In the genomic region with DNA sequence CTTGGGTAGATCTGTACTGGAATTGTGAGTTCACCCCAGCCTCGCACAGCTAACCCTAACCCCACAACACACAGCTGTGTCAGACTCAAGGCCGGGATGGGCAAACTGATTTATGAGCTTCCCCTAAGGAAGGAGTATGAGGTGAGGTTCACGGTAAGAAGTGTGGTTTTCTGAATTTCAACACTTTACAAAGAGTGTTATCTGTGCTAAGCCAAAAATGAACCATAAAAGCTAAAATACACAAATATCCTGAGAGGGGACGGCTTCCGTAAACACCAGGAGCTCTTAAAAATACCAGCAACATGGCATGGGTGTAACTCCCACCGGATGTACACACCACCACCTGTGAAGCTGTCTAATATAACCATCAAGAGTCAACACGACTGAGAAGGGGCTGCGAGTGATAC, we compare ENCODE assay signal across 22 cellular contexts.
DNase-seq lines count a peak whose midpoint lies in the region; ATAC-seq lines count a peak whose summit lies in the region.
"Had no signal": no experiment of that assay in that cellular context is flagged by ENCODE, and none has a peak within 500 bp of the region (broad histone marks: within the 10 kb centered on the region; RNA-seq: fewer than 3 reads in every experiment).

No MANE protein-coding gene starts in this region.

- no peaks in the 10 kb centered on the region for H3K36me3 Mint-ChIP-seq in activated T-cell treated with anti-CD3 and anti-CD28 coated beads, Interleukin-2, amount 50 U/mL, for 4 hours (ENCODE audit: insufficient read depth)
- peaks cover 0 to 2% of the 10 kb centered on the region in 2 donors for H3K36me3 Mint-ChIP-seq in activated T-cell treated with anti-CD3 and anti-CD28 coated beads, Interleukin-2, amount 50 U/mL, for 72 hours (ENCODE audit: insufficient read depth in 2 of 2)
- no peaks in the 10 kb centered on the region for H3K36me3 Mint-ChIP-seq in central memory CD8-positive, alpha-beta T cell (ENCODE audit: insufficient read depth)
- H3K36me3 Mint-ChIP-seq in natural killer cell treated with Interleukin-12 subunit alpha and Interleukin-12 subunit beta and Interleukin-15 and Interleukin-18, amount 100 ng/mL, for 72 hours = no peaks in the 10 kb centered on the region
- H3K36me3 Mint-ChIP-seq: memory B cell; stimulated activated memory B cell treated with anti-CD40 and anti-IgM and Interleukin-4, amounts not matched to agents 10 μg/mL and 1 μg/mL and 100 μg/mL, for 72 hours had no signal

- no peaks in the 10 kb centered on the region for H3K9me3 Mint-ChIP-seq in activated T-cell treated with anti-CD3 and anti-CD28 coated beads, Interleukin-2, amount 50 U/mL, for 4 hours
- no peaks in the 10 kb centered on the region for H3K9me3 Mint-ChIP-seq in activated T-cell treated with anti-CD3 and anti-CD28 coated beads, Interleukin-2, amount 50 U/mL, for 72 hours
- no peaks in the 10 kb centered on the region for H3K9me3 Mint-ChIP-seq in central memory CD8-positive, alpha-beta T cell
- H3K9me3 Mint-ChIP-seq in natural killer cell treated with Interleukin-12 subunit alpha and Interleukin-12 subunit beta and Interleukin-15 and Interleukin-18, amount 100 ng/mL, for 72 hours = no peaks in the 10 kb centered on the region
- H3K9me3 Mint-ChIP-seq: activated T-helper 2 cell treated with anti-CD3 and anti-CD28 coated beads, Interferon-gamma antibody, Interleukin-2, Interleukin-4, amounts not matched to agents 10 μg/mL and 5 μg/mL and 100 μg/mL, durations not matched to agents 14 hours and 24 hours and 36 hours; memory B cell; stimulated activated memory B cell treated with anti-CD40 and anti-IgM and Interleukin-4, amounts not matched to agents 10 μg/mL and 1 μg/mL and 100 μg/mL, for 72 hours had no signal

- H3K27me3 Mint-ChIP-seq in activated T-cell treated with anti-CD3 and anti-CD28 coated beads, Interleukin-2, amount 50 U/mL, for 4 hours (ENCODE audit: low read depth) = peaks cover 1% of the 10 kb centered on the region
- H3K27me3 Mint-ChIP-seq in activated T-cell treated with anti-CD3 and anti-CD28 coated beads, Interleukin-2, amount 50 U/mL, for 72 hours (ENCODE audit: low read depth) = peaks cover 35% of the 10 kb centered on the region
- no peaks in the 10 kb centered on the region for H3K27me3 Mint-ChIP-seq in central memory CD8-positive, alpha-beta T cell
- no peaks in the 10 kb centered on the region for H3K27me3 Mint-ChIP-seq in natural killer cell treated with Interleukin-12 subunit alpha and Interleukin-12 subunit beta and Interleukin-15 and Interleukin-18, amount 100 ng/mL, for 72 hours

- H3K4me1 Mint-ChIP-seq in activated T-cell treated with anti-CD3 and anti-CD28 coated beads, Interleukin-2, amount 50 U/mL, for 4 hours (ENCODE audit: low read depth) = peaks cover 11% of the 10 kb centered on the region
- H3K4me1 Mint-ChIP-seq in activated T-cell treated with anti-CD3 and anti-CD28 coated beads, Interleukin-2, amount 50 U/mL, for 72 hours (ENCODE audit: low read depth) = peaks cover 11% of the 10 kb centered on the region
- peaks cover 30% of the 10 kb centered on the region for H3K4me1 Mint-ChIP-seq in central memory CD8-positive, alpha-beta T cell
- peaks cover 21 to 27% of the 10 kb centered on the region in 2 donors for H3K4me1 Mint-ChIP-seq in natural killer cell treated with Interleukin-12 subunit alpha and Interleukin-12 subunit beta and Interleukin-15 and Interleukin-18, amount 100 ng/mL, for 72 hours (ENCODE audit: low read depth in 2 of 2)

- no peak overlapping the region for H3K4me3 Mint-ChIP-seq in activated T-cell treated with anti-CD3 and anti-CD28 coated beads, Interleukin-2, amount 50 U/mL, for 4 hours
- no peak overlapping the region for H3K4me3 Mint-ChIP-seq in activated T-cell treated with anti-CD3 and anti-CD28 coated beads, Interleukin-2, amount 50 U/mL, for 72 hours
- H3K4me3 Mint-ChIP-seq in central memory CD8-positive, alpha-beta T cell = peak overlapping the region; percentile 73
- peak overlapping the region; percentile 59 for H3K4me3 Mint-ChIP-seq in natural killer cell treated with Interleukin-12 subunit alpha and Interleukin-12 subunit beta and Interleukin-15 and Interleukin-18, amount 100 ng/mL, for 72 hours
- H3K4me3 Mint-ChIP-seq: memory B cell; stimulated activated memory B cell treated with anti-CD40 and anti-IgM and Interleukin-4, amounts not matched to agents 10 μg/mL and 1 μg/mL and 100 μg/mL, for 72 hours had no signal

- peak; percentile 27 to 35 for ATAC-seq in activated T-cell treated with anti-CD3 and anti-CD28 coated beads, Interleukin-2, amount 50 U/mL, for 4 hours
- ATAC-seq in activated T-cell treated with anti-CD3 and anti-CD28 coated beads, Interleukin-2, amount 50 U/mL, for 72 hours (replicated peaks in 1 of 2) = no peak
- peak; percentile 92 for ATAC-seq in central memory CD8-positive, alpha-beta T cell (replicated peaks; ENCODE audit: extremely low read depth, poor library complexity, severe bottlenecking)
- peak; percentile 71 to 74 for ATAC-seq in natural killer cell treated with Interleukin-12 subunit alpha and Interleukin-12 subunit beta and Interleukin-15 and Interleukin-18, amount 100 ng/mL, for 72 hours
- no peak for ATAC-seq in GM18907 (IDR thresholded peaks at IDR 0.05; ENCODE audit: unreplicated experiment)
- ATAC-seq: A549; body of pancreas; stimulated activated memory B cell treated with anti-CD40 and anti-IgM and Interleukin-4, amounts not matched to agents 10 μg/mL and 1 μg/mL and 100 μg/mL, for 72 hours had no signal

- DNase-seq in activated T-cell treated with anti-CD3 and anti-CD28 coated beads, Interleukin-2, amount 50 U/mL, for 4 hours = no peak
- no peak for DNase-seq in activated T-cell treated with anti-CD3 and anti-CD28 coated beads, Interleukin-2, amount 50 U/mL, for 72 hours
- DNase-seq in HuH-7 (ENCODE audit: low spot score) (peak; percentile 70), ureter (ENCODE audit: low spot score) (no peak), NCI-H345 (lab: John Stamatoyannopoulos, UW) (no peak)
- peak in 1 of 2 donors; percentile 32 for DNase-seq in central memory CD8-positive, alpha-beta T cell (ENCODE audit: low spot score in 2 of 2)
- no peak for DNase-seq in natural killer cell treated with Interleukin-12 subunit alpha and Interleukin-12 subunit beta and Interleukin-15 and Interleukin-18, amount 100 ng/mL, for 72 hours (ENCODE audit: low spot score)
- DNase-seq: activated CD8-positive, alpha-beta memory T cell treated with anti-CD3 and anti-CD28 coated beads, Interleukin-2, amount 50 U/mL, for 4 hours; body of pancreas; head of caudate nucleus; IMR-90; NCI-H1417; NCI-H2081 treated with DMSO at 0.1 percent for 48 hours; NCI-H510A treated with DMSO at 0.1 percent for 48 hours; retina; RPMI8226; stimulated activated CD4-positive, alpha-beta T cell treated with anti-CD3 and anti-CD28 coated beads, Interleukin-2, amount 100 ng/mL, for 48 hours had no signal

- no peak overlapping the region for H3K27ac Mint-ChIP-seq in activated T-cell treated with anti-CD3 and anti-CD28 coated beads, Interleukin-2, amount 50 U/mL, for 72 hours
- H3K27ac Mint-ChIP-seq in central memory CD8-positive, alpha-beta T cell (ENCODE audit: low read depth) = peak overlapping the region; percentile 74
- H3K27ac Mint-ChIP-seq in natural killer cell treated with Interleukin-12 subunit alpha and Interleukin-12 subunit beta and Interleukin-15 and Interleukin-18, amount 100 ng/mL, for 72 hours = peak overlapping the region; percentile 22 to 74
- H3K27ac Mint-ChIP-seq: activated T-helper 2 cell treated with anti-CD3 and anti-CD28 coated beads, Interferon-gamma antibody, Interleukin-2, Interleukin-4, amounts not matched to agents 10 μg/mL and 5 μg/mL and 100 μg/mL, durations not matched to agents 14 hours and 24 hours and 36 hours; memory B cell; stimulated activated memory B cell treated with anti-CD40 and anti-IgM and Interleukin-4, amounts not matched to agents 10 μg/mL and 1 μg/mL and 100 μg/mL, for 72 hours had no signal

Comparison
In these comparisons a context has a peak if more than half of its experiments do, and no peak if none do; other contexts are left out.
1. ATAC-seq: peak in activated T-cell treated with anti-CD3 and anti-CD28 coated beads, Interleukin-2, amount 50 U/mL, for 4 hours (2 of 2), central memory CD8-positive, alpha-beta T cell (single experiment) and natural killer cell treated with Interleukin-12 subunit alpha and Interleukin-12 subunit beta and Interleukin-15 and Interleukin-18, amount 100 ng/mL, for 72 hours (2 of 2); none in activated T-cell treated with anti-CD3 and anti-CD28 coated beads, Interleukin-2, amount 50 U/mL, for 72 hours (0 of 2) and GM18907 (single experiment).
2. H3K4me3 Mint-ChIP-seq: peak in central memory CD8-positive, alpha-beta T cell (single experiment) and natural killer cell treated with Interleukin-12 subunit alpha and Interleukin-12 subunit beta and Interleukin-15 and Interleukin-18, amount 100 ng/mL, for 72 hours (single experiment); none in activated T-cell treated with anti-CD3 and anti-CD28 coated beads, Interleukin-2, amount 50 U/mL, for 4 hours (single experiment) and activated T-cell treated with anti-CD3 and anti-CD28 coated beads, Interleukin-2, amount 50 U/mL, for 72 hours (0 of 2).